In genomic region chr1:66291047-66291864, GRCh38 we compare ENCODE assay signal across 16 cellular contexts.
DNase-seq lines count a peak whose midpoint lies in the region; ATAC-seq, FAIRE-seq and TF ChIP-seq lines count a peak whose summit lies in the region.
"Had no signal": no experiment of that assay in that cellular context is flagged by ENCODE, and none has a peak within 500 bp of the region (broad histone marks: within the 10 kb centered on the region; RNA-seq: fewer than 3 reads in every experiment).

No MANE protein-coding gene starts in this region.

- no peaks in the 10 kb centered on the region for H3K9me3 Mint-ChIP-seq in activated CD4-positive, alpha-beta memory T cell treated with anti-CD3 and anti-CD28 coated beads for 36 hours
- H3K9me3 Mint-ChIP-seq: activated CD8-positive, alpha-beta T cell treated with anti-CD3 and anti-CD28 coated beads for 36 hours; activated T-helper 2 cell treated with anti-CD3 and anti-CD28 coated beads, Interferon-gamma antibody, Interleukin-2, Interleukin-4, amounts not matched to agents 10 μg/mL and 5 μg/mL and 100 μg/mL, durations not matched to agents 14 hours and 24 hours and 36 hours had no signal

- H3F3A ChIP-seq in SK-N-SH (replicated peaks; ENCODE audit: insufficient read depth), result peaks cover 9% of the 10 kb centered on the region

- no peak overlapping the region for H2AFZ ChIP-seq in SK-N-SH (ENCODE audit: low read depth)

- no peak overlapping the region for H3K4me3 ChIP-seq in SK-N-SH (ENCODE audit: low read depth in 2 of 2, low read length in 1 of 2)
- no peak overlapping the region for H3K4me3 ChIP-seq in small intestine (ENCODE audit: low read depth in 1 of 2, low read length in 2 of 2)
- H3K4me3 ChIP-seq: coronary artery had no signal

- no peaks in the 10 kb centered on the region for H3K79me2 ChIP-seq in SK-N-SH (ENCODE audit: insufficient read depth)

- no peak overlapping the region for H3K4me2 ChIP-seq in SK-N-SH

- no peak for TF ChIP-seq RAD21 in SK-N-SH (IDR thresholded peaks at IDR 0.05; ENCODE audit: low read length)

- no peak overlapping the region for H3K4me3 Mint-ChIP-seq in activated CD4-positive, alpha-beta memory T cell treated with anti-CD3 and anti-CD28 coated beads for 36 hours
- H3K4me3 Mint-ChIP-seq: activated CD8-positive, alpha-beta T cell treated with anti-CD3 and anti-CD28 coated beads for 36 hours had no signal

- H3K27me3 ChIP-seq in SK-N-SH (ENCODE audit: insufficient read depth), result no peaks in the 10 kb centered on the region
- H3K27me3 ChIP-seq in small intestine (ENCODE audit: control insufficient read depth in 2 of 2, insufficient read depth in 2 of 2, low read length in 2 of 2), result no peaks in the 10 kb centered on the region

- no peak overlapping the region for H3K27ac Mint-ChIP-seq in activated CD4-positive, alpha-beta memory T cell treated with anti-CD3 and anti-CD28 coated beads for 36 hours
- H3K27ac Mint-ChIP-seq: activated CD8-positive, alpha-beta T cell treated with anti-CD3 and anti-CD28 coated beads for 36 hours; activated T-helper 2 cell treated with anti-CD3 and anti-CD28 coated beads, Interferon-gamma antibody, Interleukin-2, Interleukin-4, amounts not matched to agents 10 μg/mL and 5 μg/mL and 100 μg/mL, durations not matched to agents 14 hours and 24 hours and 36 hours had no signal

- no peaks in the 10 kb centered on the region for H4K20me1 ChIP-seq in SK-N-SH (ENCODE audit: insufficient read depth)

- H3K4me1 ChIP-seq in SK-N-SH (ENCODE audit: control insufficient read depth in 1 of 2, insufficient read depth in 2 of 2, low read depth in 1 of 2, low read length in 1 of 2), result peaks cover 0 to 3% of the 10 kb centered on the region in 2 experiments; a peak in 2 of 4 replicates
- H3K4me1 ChIP-seq in small intestine (ENCODE audit: control insufficient read depth in 2 of 2, insufficient read depth in 1 of 2, low read depth in 1 of 2, low read length in 1 of 2), result peaks cover 0 to 6% of the 10 kb centered on the region in 2 donors

- H3K36me3 ChIP-seq in SK-N-SH (replicated peaks in 1 of 2; ENCODE audit: control insufficient read depth in 1 of 2, insufficient read depth in 2 of 2, low read length in 1 of 2) (no peaks in the 10 kb centered on the region), small intestine (ENCODE audit: control insufficient read depth in 2 of 2, insufficient read depth in 2 of 2, low read length in 2 of 2) (no peaks in the 10 kb centered on the region)

- POLR2A ChIA-PET in SK-N-SH (lab: Yijun Ruan, JAX), result interaction anchor here (0.6 to 0.7 kb wide), 2 partner anchors 16 to 23 kb away, joined by 3 read pairs; no protein-coding TSS in a partner anchor
- POLR2A ChIA-PET in activated CD4-positive, alpha-beta memory T cell treated with anti-CD3 and anti-CD28 coated beads for 36 hours (lab: Charles Lee), result interaction anchor here (0.6 to 1.2 kb wide), 5 partner anchors 9 to 41 kb away, joined by 3 to 5 read pairs (median 3); no protein-coding TSS in a partner anchor

- TF ChIP-seq EP300 in SK-N-SH (IDR thresholded peaks at IDR 0.05; ENCODE audit: borderline replicate concordance in 1 of 2, low read depth in 1 of 2, low read length in 1 of 2), result no peak

- no peaks in the 10 kb centered on the region for H3K9me2 ChIP-seq in SK-N-SH

- H3K4me1 Mint-ChIP-seq in activated CD4-positive, alpha-beta memory T cell treated with anti-CD3 and anti-CD28 coated beads for 36 hours (ENCODE audit: low read depth), result peaks cover 61% of the 10 kb centered on the region

- DNase-seq in SK-N-SH (no peak), M059J (ENCODE audit: low read depth) (peak; percentile 56), caudate nucleus (lab: John Stamatoyannopoulos, UW) (no peak), small intestine (peak; percentile 19), NCI-H345 treated with DMSO at 0.1 percent for 48 hours (lab: John Stamatoyannopoulos, UW; ENCODE audit: unreplicated experiment) (no peak), SIG-M5 (lab: John Stamatoyannopoulos, UW) (no peak)
- DNase-seq in activated CD4-positive, alpha-beta memory T cell treated with anti-CD3 and anti-CD28 coated beads for 36 hours, result no peak
- DNase-seq: activated CD8-positive, alpha-beta T cell treated with anti-CD3 and anti-CD28 coated beads for 36 hours; amygdala; erythroblast; mammary epithelial cell; NCI-H1694 treated with DMSO at 0.1 percent for 48 hours; NCI-H510A treated with DMSO at 0.1 percent for 48 hours had no signal

- no peaks in the 10 kb centered on the region for H3K27me3 Mint-ChIP-seq in activated CD4-positive, alpha-beta memory T cell treated with anti-CD3 and anti-CD28 coated beads for 36 hours
- H3K27me3 Mint-ChIP-seq: activated CD8-positive, alpha-beta T cell treated with anti-CD3 and anti-CD28 coated beads for 36 hours had no signal

- H3K27ac ChIP-seq in SK-N-SH (ENCODE audit: low read depth in 2 of 2, low read length in 1 of 2) (peak overlapping the region in 1 of 2 experiments; percentile 43; a peak in 2 of 4 replicates), caudate nucleus (ENCODE audit: low read depth, low read length) (peak overlapping the region; percentile 22), small intestine (ENCODE audit: low read depth in 1 of 2, low read length in 1 of 2) (no peak overlapping the region)
- H3K27ac ChIP-seq: coronary artery had no signal

- no peak for FAIRE-seq in small intestine (lab: Jason Lieb, UNC)

- no peak overlapping the region for H3K9ac ChIP-seq in SK-N-SH

- intact Hi-C loops in activated CD4-positive, alpha-beta memory T cell treated with anti-CD3 and anti-CD28 coated beads for 36 hours (cut with micrococcal nuclease), result no loop called here

- CTCF ChIA-PET in SK-N-SH (lab: Yijun Ruan, JAX), result interaction anchor here (0.7 to 2.2 kb wide), 3 partner anchors 49 to 487 kb away, joined by 3 to 4 read pairs (median 3); no protein-coding TSS in a partner anchor
- CTCF ChIA-PET in activated CD4-positive, alpha-beta memory T cell treated with anti-CD3 and anti-CD28 coated beads for 36 hours (lab: Charles Lee), result interaction anchor here (1.3 kb wide), 1 partner anchor 49 kb away, joined by 4 read pairs; no protein-coding TSS in a partner anchor

- no peak for TF ChIP-seq CTCF in SK-N-SH (IDR thresholded peaks at IDR 0.05)

- 73% methylated on average over 2 of the region's 2 CpGs for WGBS in SK-N-SH (ENCODE audit: low lambda C conversion rate)
- WGBS in small intestine, 3 donors, result 55 to 67% (median 64%) methylated on average over 2 of the region's 2 CpGs

- H3K36me3 Mint-ChIP-seq in activated CD4-positive, alpha-beta memory T cell treated with anti-CD3 and anti-CD28 coated beads for 36 hours, result no peaks in the 10 kb centered on the region

- ATAC-seq in SK-N-SH treated with all-trans-retinoic acid at 6 μM for 48 hours, result no peak
- ATAC-seq: activated CD8-positive, alpha-beta T cell treated with anti-CD3 and anti-CD28 coated beads for 36 hours had no signal

- H3K9me3 ChIP-seq in SK-N-SH (no peaks in the 10 kb centered on the region), small intestine (ENCODE audit: control insufficient read depth, low read depth) (no peaks in the 10 kb centered on the region)

TF ChIP-seq in SK-N-SH treated with all-trans-retinoic acid at 6 μM for 48 hours, 23 proteins besides CTCF, POLR2A, EP300 and RAD21:
- TF ChIP-seq POU6F1 (CRISPR knock-in tag; IDR thresholded peaks at IDR 0.05; ENCODE audit: borderline replicate concordance, low read depth) (no peak), PPARA (CRISPR knock-in tag; IDR thresholded peaks at IDR 0.05; ENCODE audit: borderline replicate concordance) (no peak), ISL1 (CRISPR knock-in tag; IDR thresholded peaks at IDR 0.05) (peak; percentile 25; the same call in 1 of the 2 replicates)

TF ChIP-seq in SK-N-SH, 30 proteins besides CTCF, POLR2A, EP300 and RAD21:
- TF ChIP-seq GATA2 (CRISPR knock-in tag; IDR thresholded peaks at IDR 0.05) (no peak), FOXM1 (IDR thresholded peaks at IDR 0.05; ENCODE audit: low read depth) (no peak), POLR2AphosphoS5 (IDR thresholded peaks at IDR 0.05; ENCODE audit: low read depth, low read length) (no peak), TAF1 (IDR thresholded peaks at IDR 0.05; ENCODE audit: borderline replicate concordance, low read depth, low read length) (no peak), TEAD4 (IDR thresholded peaks at IDR 0.05; ENCODE audit: borderline replicate concordance, insufficient read depth) (no peak), IRF3 (IDR thresholded peaks at IDR 0.05; ENCODE audit: low read depth, low read length) (no peak), RFX5 (IDR thresholded peaks at IDR 0.05; ENCODE audit: low read length) (no peak), FOSL2 (IDR thresholded peaks at IDR 0.05; ENCODE audit: borderline replicate concordance, low read depth) (no peak)

Comparison
In these comparisons a context has a peak if more than half of its experiments do, and no peak if none do; other contexts are left out.
1. DNase-seq: peak in M059J (single experiment) and small intestine (single experiment); none in SK-N-SH (single experiment), caudate nucleus (0 of 61), NCI-H345 treated with DMSO at 0.1 percent for 48 hours (single experiment), SIG-M5 (single experiment) and activated CD4-positive, alpha-beta memory T cell treated with anti-CD3 and anti-CD28 coated beads for 36 hours (single experiment).